1 cellular context compared by ENCODE assay signal in the genomic region with DNA sequence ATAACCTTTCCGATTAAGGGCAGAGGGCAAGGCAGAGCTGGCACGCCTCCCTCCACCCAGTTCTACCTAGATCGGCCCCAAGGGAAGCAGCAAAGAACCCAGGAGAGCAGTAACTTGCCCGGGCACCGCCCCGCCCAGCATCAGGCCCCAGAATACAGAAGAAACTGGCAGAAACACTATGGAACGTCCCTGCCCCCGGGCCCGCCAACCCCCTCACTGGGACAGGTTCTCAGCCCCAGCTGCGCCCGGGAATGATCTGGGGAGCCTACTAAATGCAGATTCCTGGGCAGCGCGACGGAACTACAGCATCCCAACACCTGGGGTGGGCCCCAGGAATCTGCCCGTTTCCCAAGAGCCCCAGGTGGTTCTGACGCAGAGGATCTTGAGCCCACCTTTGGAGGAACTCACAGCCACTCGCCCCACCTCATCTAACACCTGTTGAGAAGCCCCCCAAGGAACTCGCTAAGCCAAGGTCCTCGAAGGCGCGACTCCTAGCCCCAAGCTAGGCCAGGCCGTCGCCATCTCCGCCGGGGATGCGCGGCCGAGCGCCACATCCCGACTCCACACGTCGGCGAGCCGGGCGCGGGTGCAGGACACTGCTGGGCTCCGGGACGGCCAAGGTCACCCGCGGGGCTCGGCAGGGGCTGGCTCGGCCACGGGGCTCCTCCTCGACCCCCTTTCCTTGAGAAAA.
TF ChIP-seq lines count a peak whose summit lies in the region.

No MANE protein-coding gene starts in this region.

TF ChIP-seq in WTC11, 78 proteins besides CTCF, POLR2A, EP300 and RAD21 (continued from another document and continues in another):
- TF ChIP-seq CREM (CRISPR knock-in tag; IDR thresholded peaks at IDR 0.05) (no peak), ATF1 (CRISPR knock-in tag; IDR thresholded peaks at IDR 0.05) (0 out of 2 replicates have a peak, but pooled peaks have one; percentile 22), TEAD1 (CRISPR knock-in tag; IDR thresholded peaks at IDR 0.05) (no peak), ATF3 (CRISPR knock-in tag; conservative IDR thresholded peaks at IDR 0.05) (no peak), ATF2 (CRISPR knock-in tag; IDR thresholded peaks at IDR 0.05; ENCODE audit: borderline replicate concordance, low read depth) (no peak), SMAD4 (CRISPR knock-in tag; IDR thresholded peaks at IDR 0.05) (no peak), ZNF416 (CRISPR knock-in tag; IDR thresholded peaks at IDR 0.05) (no peak), ZNF219 (CRISPR knock-in tag; IDR thresholded peaks at IDR 0.05; ENCODE audit: borderline replicate concordance) (no peak), ZNF121 (CRISPR knock-in tag; IDR thresholded peaks at IDR 0.05) (no peak), FOXP4 (CRISPR knock-in tag; IDR thresholded peaks at IDR 0.05) (no peak), HMGXB4 (CRISPR knock-in tag; IDR thresholded peaks at IDR 0.05) (peak; percentile 86; the same call in 1 of the 2 replicates), ZNF512 (CRISPR knock-in tag; IDR thresholded peaks at IDR 0.05; ENCODE audit: borderline replicate concordance) (no peak), MYBL2 (CRISPR knock-in tag; IDR thresholded peaks at IDR 0.05) (no peak), PREB (CRISPR knock-in tag; IDR thresholded peaks at IDR 0.05; ENCODE audit: borderline replicate concordance) (no peak), FOXP1 (CRISPR knock-in tag; IDR thresholded peaks at IDR 0.05; ENCODE audit: borderline replicate concordance) (no peak), JAZF1 (CRISPR knock-in tag; IDR thresholded peaks at IDR 0.05) (no peak), USF1 (CRISPR knock-in tag; IDR thresholded peaks at IDR 0.05) (0 out of 2 replicates have a peak, but pooled peaks have one; percentile 37), ZNF396 (CRISPR knock-in tag; IDR thresholded peaks at IDR 0.05; ENCODE audit: borderline replicate concordance) (no peak), ZNF263 (CRISPR knock-in tag; IDR thresholded peaks at IDR 0.05; ENCODE audit: low read depth) (no peak), ZNF138 (CRISPR knock-in tag; conservative IDR thresholded peaks at IDR 0.05) (no peak), ELF4 (CRISPR knock-in tag; IDR thresholded peaks at IDR 0.05; ENCODE audit: low read depth) (no peak), CBFB (CRISPR knock-in tag; IDR thresholded peaks at IDR 0.05; ENCODE audit: low read depth) (no peak), ERG (CRISPR knock-in tag; IDR thresholded peaks at IDR 0.05) (no peak), SMAD3 (CRISPR knock-in tag; IDR thresholded peaks at IDR 0.05; ENCODE audit: borderline replicate concordance) (no peak), CREB1 (CRISPR knock-in tag; IDR thresholded peaks at IDR 0.05) (no peak), MXD4 (CRISPR knock-in tag; IDR thresholded peaks at IDR 0.05; ENCODE audit: borderline replicate concordance) (no peak), ETV6 (CRISPR knock-in tag; IDR thresholded peaks at IDR 0.05) (no peak), FOXJ3 (CRISPR knock-in tag; IDR thresholded peaks at IDR 0.05; ENCODE audit: borderline replicate concordance) (no peak), FOXK1 (CRISPR knock-in tag; IDR thresholded peaks at IDR 0.05) (no peak), NR2C2 (CRISPR knock-in tag; IDR thresholded peaks at IDR 0.05) (no peak), NR3C1 (CRISPR knock-in tag; conservative IDR thresholded peaks at IDR 0.05; ENCODE audit: low read depth) (no peak), JUN (CRISPR knock-in tag; IDR thresholded peaks at IDR 0.05) (peak; percentile 51; the same call in 1 of the 2 replicates)
- TF ChIP-seq, protein P1, sequence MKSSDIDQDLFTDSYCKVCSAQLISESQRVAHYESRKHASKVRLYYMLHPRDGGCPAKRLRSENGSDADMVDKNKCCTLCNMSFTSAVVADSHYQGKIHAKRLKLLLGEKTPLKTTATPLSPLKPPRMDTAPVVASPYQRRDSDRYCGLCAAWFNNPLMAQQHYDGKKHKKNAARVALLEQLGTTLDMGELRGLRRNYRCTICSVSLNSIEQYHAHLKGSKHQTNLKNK (CRISPR knock-in tag; IDR thresholded peaks at IDR 0.05), result no peak
- TF ChIP-seq, protein P2, sequence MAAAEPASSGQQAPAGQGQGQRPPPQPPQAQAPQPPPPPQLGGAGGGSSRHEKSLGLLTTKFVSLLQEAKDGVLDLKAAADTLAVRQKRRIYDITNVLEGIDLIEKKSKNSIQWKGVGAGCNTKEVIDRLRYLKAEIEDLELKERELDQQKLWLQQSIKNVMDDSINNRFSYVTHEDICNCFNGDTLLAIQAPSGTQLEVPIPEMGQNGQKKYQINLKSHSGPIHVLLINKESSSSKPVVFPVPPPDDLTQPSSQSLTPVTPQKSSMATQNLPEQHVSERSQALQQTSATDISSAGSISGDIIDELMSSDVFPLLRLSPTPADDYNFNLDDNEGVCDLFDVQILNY (CRISPR knock-in tag; IDR thresholded peaks at IDR 0.05), result 0 out of 2 replicates have a peak, but pooled peaks have one; percentile 51
- TF ChIP-seq, protein P3, sequence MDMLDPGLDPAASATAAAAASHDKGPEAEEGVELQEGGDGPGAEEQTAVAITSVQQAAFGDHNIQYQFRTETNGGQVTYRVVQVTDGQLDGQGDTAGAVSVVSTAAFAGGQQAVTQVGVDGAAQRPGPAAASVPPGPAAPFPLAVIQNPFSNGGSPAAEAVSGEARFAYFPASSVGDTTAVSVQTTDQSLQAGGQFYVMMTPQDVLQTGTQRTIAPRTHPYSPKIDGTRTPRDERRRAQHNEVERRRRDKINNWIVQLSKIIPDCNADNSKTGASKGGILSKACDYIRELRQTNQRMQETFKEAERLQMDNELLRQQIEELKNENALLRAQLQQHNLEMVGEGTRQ (CRISPR knock-in tag; IDR thresholded peaks at IDR 0.05), result no peak
- TF ChIP-seq, protein P4, sequence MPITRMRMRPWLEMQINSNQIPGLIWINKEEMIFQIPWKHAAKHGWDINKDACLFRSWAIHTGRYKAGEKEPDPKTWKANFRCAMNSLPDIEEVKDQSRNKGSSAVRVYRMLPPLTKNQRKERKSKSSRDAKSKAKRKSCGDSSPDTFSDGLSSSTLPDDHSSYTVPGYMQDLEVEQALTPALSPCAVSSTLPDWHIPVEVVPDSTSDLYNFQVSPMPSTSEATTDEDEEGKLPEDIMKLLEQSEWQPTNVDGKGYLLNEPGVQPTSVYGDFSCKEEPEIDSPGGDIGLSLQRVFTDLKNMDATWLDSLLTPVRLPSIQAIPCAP (CRISPR knock-in tag; IDR thresholded peaks at IDR 0.05), result no peak
- TF ChIP-seq, protein P5, sequence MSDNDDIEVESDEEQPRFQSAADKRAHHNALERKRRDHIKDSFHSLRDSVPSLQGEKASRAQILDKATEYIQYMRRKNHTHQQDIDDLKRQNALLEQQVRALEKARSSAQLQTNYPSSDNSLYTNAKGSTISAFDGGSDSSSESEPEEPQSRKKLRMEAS (CRISPR knock-in tag; IDR thresholded peaks at IDR 0.05), result peak; percentile 50; the same call in 1 of the 2 replicates
- TF ChIP-seq, protein P6, sequence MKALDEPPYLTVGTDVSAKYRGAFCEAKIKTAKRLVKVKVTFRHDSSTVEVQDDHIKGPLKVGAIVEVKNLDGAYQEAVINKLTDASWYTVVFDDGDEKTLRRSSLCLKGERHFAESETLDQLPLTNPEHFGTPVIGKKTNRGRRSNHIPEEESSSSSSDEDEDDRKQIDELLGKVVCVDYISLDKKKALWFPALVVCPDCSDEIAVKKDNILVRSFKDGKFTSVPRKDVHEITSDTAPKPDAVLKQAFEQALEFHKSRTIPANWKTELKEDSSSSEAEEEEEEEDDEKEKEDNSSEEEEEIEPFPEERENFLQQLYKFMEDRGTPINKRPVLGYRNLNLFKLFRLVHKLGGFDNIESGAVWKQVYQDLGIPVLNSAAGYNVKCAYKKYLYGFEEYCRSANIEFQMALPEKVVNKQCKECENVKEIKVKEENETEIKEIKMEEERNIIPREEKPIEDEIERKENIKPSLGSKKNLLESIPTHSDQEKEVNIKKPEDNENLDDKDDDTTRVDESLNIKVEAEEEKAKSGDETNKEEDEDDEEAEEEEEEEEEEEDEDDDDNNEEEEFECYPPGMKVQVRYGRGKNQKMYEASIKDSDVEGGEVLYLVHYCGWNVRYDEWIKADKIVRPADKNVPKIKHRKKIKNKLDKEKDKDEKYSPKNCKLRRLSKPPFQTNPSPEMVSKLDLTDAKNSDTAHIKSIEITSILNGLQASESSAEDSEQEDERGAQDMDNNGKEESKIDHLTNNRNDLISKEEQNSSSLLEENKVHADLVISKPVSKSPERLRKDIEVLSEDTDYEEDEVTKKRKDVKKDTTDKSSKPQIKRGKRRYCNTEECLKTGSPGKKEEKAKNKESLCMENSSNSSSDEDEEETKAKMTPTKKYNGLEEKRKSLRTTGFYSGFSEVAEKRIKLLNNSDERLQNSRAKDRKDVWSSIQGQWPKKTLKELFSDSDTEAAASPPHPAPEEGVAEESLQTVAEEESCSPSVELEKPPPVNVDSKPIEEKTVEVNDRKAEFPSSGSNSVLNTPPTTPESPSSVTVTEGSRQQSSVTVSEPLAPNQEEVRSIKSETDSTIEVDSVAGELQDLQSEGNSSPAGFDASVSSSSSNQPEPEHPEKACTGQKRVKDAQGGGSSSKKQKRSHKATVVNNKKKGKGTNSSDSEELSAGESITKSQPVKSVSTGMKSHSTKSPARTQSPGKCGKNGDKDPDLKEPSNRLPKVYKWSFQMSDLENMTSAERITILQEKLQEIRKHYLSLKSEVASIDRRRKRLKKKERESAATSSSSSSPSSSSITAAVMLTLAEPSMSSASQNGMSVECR (CRISPR knock-in tag; IDR thresholded peaks at IDR 0.05; ENCODE audit: borderline replicate concordance), result peak; percentile 68; the same call in 1 of the 2 replicates
